ENCODE assay signal across 20 cellular contexts in the genomic region with DNA sequence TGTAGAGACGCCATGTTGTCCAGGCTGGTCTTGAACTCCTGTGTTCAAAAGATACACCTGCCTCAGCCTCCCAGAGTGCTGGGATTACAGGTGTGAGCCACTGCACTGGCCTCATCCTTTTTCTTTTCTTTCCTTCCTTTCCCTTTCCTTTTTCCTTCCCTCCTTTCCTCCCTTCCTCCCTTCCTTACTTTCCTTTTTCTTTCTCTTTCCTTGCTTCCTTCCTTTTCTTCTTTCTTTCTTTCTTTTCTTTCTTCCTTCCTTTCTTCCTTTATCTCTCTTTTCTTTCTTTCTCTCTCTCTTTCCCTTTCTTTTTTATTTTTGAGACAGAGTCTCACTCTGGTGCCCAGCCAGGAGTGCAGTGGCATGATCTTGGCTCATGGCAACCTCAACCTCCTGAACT. TPM values are rescaled to one million over a fixed set of nuclear protein-coding genes. Genes with fewer than 3 reads are reported as not detected.
DNase-seq lines count a peak whose midpoint lies in the region; ATAC-seq and TF ChIP-seq lines count a peak whose summit lies in the region.
"Had no signal": no experiment of that assay in that cellular context is flagged by ENCODE, and none has a peak within 500 bp of the region (broad histone marks: within the 10 kb centered on the region; RNA-seq: fewer than 3 reads in every experiment).

No MANE protein-coding gene starts in this region.

- H3K27ac ChIP-seq in foreskin keratinocyte, result no peak overlapping the region
- H3K27ac ChIP-seq: BLaER1, HL-60 had no signal

- peaks cover 5% of the 10 kb centered on the region for H3K27me3 Mint-ChIP-seq in activated T-cell treated with anti-CD3 and anti-CD28 coated beads, Interleukin-2, amount 50 U/mL, for 72 hours (ENCODE audit: low read depth)
- H3K27me3 Mint-ChIP-seq in activated T-cell treated with anti-CD3 and anti-CD28 coated beads, Interleukin-2, amount 50 U/mL, for 24 hours, result peaks cover 7% of the 10 kb centered on the region
- H3K27me3 Mint-ChIP-seq in T-helper 17 cell (peaks cover 13% of the 10 kb centered on the region), glutamatergic neuron (ENCODE audit: unreplicated experiment) (peaks cover 26% of the 10 kb centered on the region)
- H3K27me3 Mint-ChIP-seq in stimulated activated naive B cell treated with anti-CD40 and anti-IgM and Interleukin-4, amounts not matched to agents 10 μg/mL and 1 μg/mL and 100 μg/mL, for 72 hours, result peaks cover 0 to 5% of the 10 kb centered on the region in 2 donors

- H3K9me3 ChIP-seq in T-helper 17 cell (ENCODE audit: control insufficient read depth, low read length, poor library complexity, severe bottlenecking), result no peaks in the 10 kb centered on the region
- H3K9me3 ChIP-seq: BLaER1 had no signal

- H3K4me1 ChIP-seq in foreskin keratinocyte, result peaks cover 4% of the 10 kb centered on the region

- H3K9me3 Mint-ChIP-seq in activated T-cell treated with anti-CD3 and anti-CD28 coated beads, Interleukin-2, amount 50 U/mL, for 72 hours, result no peaks in the 10 kb centered on the region
- H3K9me3 Mint-ChIP-seq in activated T-cell treated with anti-CD3 and anti-CD28 coated beads, Interleukin-2, amount 50 U/mL, for 24 hours, result no peaks in the 10 kb centered on the region
- H3K9me3 Mint-ChIP-seq in glutamatergic neuron (ENCODE audit: unreplicated experiment), result peaks cover 13% of the 10 kb centered on the region
- no peaks in the 10 kb centered on the region for H3K9me3 Mint-ChIP-seq in stimulated activated naive B cell treated with anti-CD40 and anti-IgM and Interleukin-4, amounts not matched to agents 10 μg/mL and 1 μg/mL and 100 μg/mL, for 72 hours

- TF ChIP-seq CTCF in glutamatergic neuron (IDR thresholded peaks at IDR 0.05; ENCODE audit: partially characterized antibody, unreplicated experiment), result no peak
- TF ChIP-seq CTCF in foreskin keratinocyte (conservative IDR thresholded peaks at IDR 0.05), result no peak

- no peak overlapping the region for H3K4me3 Mint-ChIP-seq in activated T-cell treated with anti-CD3 and anti-CD28 coated beads, Interleukin-2, amount 50 U/mL, for 72 hours
- no peak overlapping the region for H3K4me3 Mint-ChIP-seq in activated T-cell treated with anti-CD3 and anti-CD28 coated beads, Interleukin-2, amount 50 U/mL, for 24 hours
- H3K4me3 Mint-ChIP-seq in T-helper 17 cell (no peak overlapping the region), glutamatergic neuron (ENCODE audit: unreplicated experiment) (peak overlapping the region; percentile 46)
- H3K4me3 Mint-ChIP-seq in stimulated activated naive B cell treated with anti-CD40 and anti-IgM and Interleukin-4, amounts not matched to agents 10 μg/mL and 1 μg/mL and 100 μg/mL, for 72 hours, result no peak overlapping the region
- H3K4me3 Mint-ChIP-seq: CD4-positive, alpha-beta memory T cell had no signal

- peaks cover 0 to 5% of the 10 kb centered on the region in 2 donors for H3K36me3 Mint-ChIP-seq in activated T-cell treated with anti-CD3 and anti-CD28 coated beads, Interleukin-2, amount 50 U/mL, for 72 hours (ENCODE audit: insufficient read depth in 2 of 2)
- peaks cover 3% of the 10 kb centered on the region for H3K36me3 Mint-ChIP-seq in activated T-cell treated with anti-CD3 and anti-CD28 coated beads, Interleukin-2, amount 50 U/mL, for 24 hours (ENCODE audit: low read depth)
- H3K36me3 Mint-ChIP-seq in T-helper 17 cell (ENCODE audit: low read depth) (peaks cover 9% of the 10 kb centered on the region), glutamatergic neuron (ENCODE audit: unreplicated experiment) (no peaks in the 10 kb centered on the region)
- peaks cover 5 to 16% of the 10 kb centered on the region in 2 donors for H3K36me3 Mint-ChIP-seq in stimulated activated naive B cell treated with anti-CD40 and anti-IgM and Interleukin-4, amounts not matched to agents 10 μg/mL and 1 μg/mL and 100 μg/mL, for 72 hours
- H3K36me3 Mint-ChIP-seq: CD4-positive, alpha-beta memory T cell had no signal

- peak overlapping the region; percentile 88 for H3K27ac Mint-ChIP-seq in activated T-cell treated with anti-CD3 and anti-CD28 coated beads, Interleukin-2, amount 50 U/mL, for 72 hours
- no peak overlapping the region for H3K27ac Mint-ChIP-seq in activated T-cell treated with anti-CD3 and anti-CD28 coated beads, Interleukin-2, amount 50 U/mL, for 24 hours
- H3K27ac Mint-ChIP-seq in T-helper 17 cell, result peak overlapping the region; percentile 89
- no peak overlapping the region for H3K27ac Mint-ChIP-seq in glutamatergic neuron (ENCODE audit: unreplicated experiment)
- H3K27ac Mint-ChIP-seq in stimulated activated naive B cell treated with anti-CD40 and anti-IgM and Interleukin-4, amounts not matched to agents 10 μg/mL and 1 μg/mL and 100 μg/mL, for 72 hours, result peak overlapping the region; percentile 7
- H3K27ac Mint-ChIP-seq: CD14-positive monocyte had no signal

- peaks cover 8% of the 10 kb centered on the region for H3K27me3 ChIP-seq in foreskin keratinocyte

- ATAC-seq in activated T-cell treated with anti-CD3 and anti-CD28 coated beads, Interleukin-2, amount 50 U/mL, for 72 hours (replicated peaks in 1 of 2), result no peak
- ATAC-seq in T-helper 17 cell, result no peak
- no peak for ATAC-seq in stimulated activated naive B cell treated with anti-CD40 and anti-IgM and Interleukin-4, amounts not matched to agents 10 μg/mL and 1 μg/mL and 100 μg/mL, for 72 hours (replicated peaks)
- no peak for ATAC-seq in HG02970 (IDR thresholded peaks at IDR 0.05; ENCODE audit: low FRiP score, unreplicated experiment)
- no peak for ATAC-seq in foreskin keratinocyte
- ATAC-seq: HCT116 had no signal

- DNase-seq in activated T-cell treated with anti-CD3 and anti-CD28 coated beads, Interleukin-2, amount 50 U/mL, for 72 hours, result no peak
- DNase-seq in activated T-cell treated with anti-CD3 and anti-CD28 coated beads, Interleukin-2, amount 50 U/mL, for 24 hours, result no peak
- DNase-seq in T-helper 17 cell (no peak), glutamatergic neuron (no peak), DMS79 (lab: John Stamatoyannopoulos, UW) (no peak), foreskin keratinocyte (no peak)
- DNase-seq in stimulated activated naive B cell treated with anti-CD40 and anti-IgM and Interleukin-4, amounts not matched to agents 10 μg/mL and 1 μg/mL and 100 μg/mL, for 72 hours, result no peak
- DNase-seq: 8988T; CD4-positive, alpha-beta memory T cell; DMS153; DMS79 treated with DMSO at 0.1 percent for 48 hours; GF-D8; GOT3; H7 had no signal

- peaks cover 34% of the 10 kb centered on the region for H3K4me1 Mint-ChIP-seq in activated T-cell treated with anti-CD3 and anti-CD28 coated beads, Interleukin-2, amount 50 U/mL, for 72 hours (ENCODE audit: low read depth)
- peaks cover 11% of the 10 kb centered on the region for H3K4me1 Mint-ChIP-seq in activated T-cell treated with anti-CD3 and anti-CD28 coated beads, Interleukin-2, amount 50 U/mL, for 24 hours (ENCODE audit: low read depth)
- H3K4me1 Mint-ChIP-seq in T-helper 17 cell, result peaks cover 30% of the 10 kb centered on the region
- H3K4me1 Mint-ChIP-seq in glutamatergic neuron (ENCODE audit: low read depth, unreplicated experiment), result peaks cover 34% of the 10 kb centered on the region
- peaks cover 32 to 55% of the 10 kb centered on the region in 2 donors for H3K4me1 Mint-ChIP-seq in stimulated activated naive B cell treated with anti-CD40 and anti-IgM and Interleukin-4, amounts not matched to agents 10 μg/mL and 1 μg/mL and 100 μg/mL, for 72 hours

RNA-seq across cellular contexts. Expression of a gene that starts 5.8 kb away (rescaled TPM):
- 10 to 100 TPM in 1 of 2 donors, 1 to 10 TPM in 1; 9.2 to 14.0 TPM for total RNA-seq in activated T-cell treated with anti-CD3 and anti-CD28 coated beads, Interleukin-2, amount 50 U/mL, for 72 hours
- total RNA-seq in T-helper 17 cell, result 10 to 100 TPM; 30.1 to 32.9 TPM
- total RNA-seq in glutamatergic neuron (ENCODE audit: unreplicated experiment), result 21.8 TPM
- 0.32 and 0.61 TPM in 2 replicates for total RNA-seq in foreskin keratinocyte
- polyA plus RNA-seq in foreskin keratinocyte, result 0.42 and 0.71 TPM in 2 replicates
- polyA plus RNA-seq: CD14-positive monocyte had no signal

RNA-seq across cellular contexts. Expression of a gene that starts 5.9 kb away (rescaled TPM):
- 1 to 10 TPM; 1.2 to 1.9 TPM for total RNA-seq in activated T-cell treated with anti-CD3 and anti-CD28 coated beads, Interleukin-2, amount 50 U/mL, for 72 hours
- 1 to 10 TPM in 1 of 2 donors, not detected in 1; 1.2 TPM for total RNA-seq in T-helper 17 cell
- 1.6 TPM for total RNA-seq in glutamatergic neuron (ENCODE audit: unreplicated experiment)
- total RNA-seq in foreskin keratinocyte, result 0.65 TPM in 1 of 2 replicates, not detected in the other
- polyA plus RNA-seq in foreskin keratinocyte, result 0.06 TPM in 1 of 2 replicates, not detected in the other
- total RNA-seq: HT1080 had no signal

RNA-seq across cellular contexts. Expression of a gene that starts 20.4 kb away (rescaled TPM):
- 10 to 100 TPM; 12.3 to 14.9 TPM for total RNA-seq in activated T-cell treated with anti-CD3 and anti-CD28 coated beads, Interleukin-2, amount 50 U/mL, for 72 hours
- total RNA-seq in T-helper 17 cell (10 to 100 TPM; 18.4 to 24.4 TPM), glutamatergic neuron (ENCODE audit: unreplicated experiment) (912 TPM), foreskin keratinocyte (14.6 and 26.4 TPM in 2 replicates)
- polyA plus RNA-seq in foreskin keratinocyte, result 26.5 and 44.2 TPM in 2 replicates

RNA-seq across cellular contexts. Expression of a gene that starts 37.8 kb away (rescaled TPM):
- total RNA-seq in activated T-cell treated with anti-CD3 and anti-CD28 coated beads, Interleukin-2, amount 50 U/mL, for 72 hours, result 10 to 100 TPM; 50.6 to 67.7 TPM
- total RNA-seq in T-helper 17 cell (100 to 1,000 TPM; 177 to 181 TPM), glutamatergic neuron (ENCODE audit: unreplicated experiment) (161 TPM), foreskin keratinocyte (33.8 and 39.7 TPM in 2 replicates)
- 22.2 and 23.0 TPM in 2 replicates for polyA plus RNA-seq in foreskin keratinocyte

Comparison
In these comparisons a context has a peak if more than half of its experiments do, and no peak if none do; other contexts are left out.
1. H3K27ac Mint-ChIP-seq: peak in activated T-cell treated with anti-CD3 and anti-CD28 coated beads, Interleukin-2, amount 50 U/mL, for 72 hours (single experiment), T-helper 17 cell (single experiment) and stimulated activated naive B cell treated with anti-CD40 and anti-IgM and Interleukin-4, amounts not matched to agents 10 μg/mL and 1 μg/mL and 100 μg/mL, for 72 hours (single experiment); none in activated T-cell treated with anti-CD3 and anti-CD28 coated beads, Interleukin-2, amount 50 U/mL, for 24 hours (single experiment) and glutamatergic neuron (single experiment).
2. RNA of a gene that starts 20.4 kb away (total RNA-seq): 912 TPM in glutamatergic neuron (single experiment); 18.4 to 24.4 TPM in T-helper 17 cell, 12.3 to 14.9 TPM in activated T-cell treated with anti-CD3 and anti-CD28 coated beads, Interleukin-2, amount 50 U/mL, for 72 hours and 14.6 to 26.4 TPM in foreskin keratinocyte; every median in the first group is over 10 times any median in the second.